Comparison of ENCODE assay signal across 6 cellular contexts in genomic region chr11:118998388-118998717, GRCh38. TPM values are rescaled to one million over a fixed set of nuclear protein-coding genes. Genes with fewer than 3 reads are reported as not detected.
DNase-seq lines count a peak whose midpoint lies in the region; TF ChIP-seq lines count a peak whose summit lies in the region.

No MANE protein-coding gene starts in this region.

- H3K27ac Mint-ChIP-seq in CD8-positive, alpha-beta memory T cell = peak overlapping the region; percentile 79 to 100 (median 97)
- peak overlapping the region; percentile 99 for H3K27ac Mint-ChIP-seq in endodermal cell

- peak overlapping the region; percentile 94 for H3K4me3 ChIP-seq in CD8-positive, alpha-beta memory T cell (ENCODE audit: low read length)
- H3K4me3 ChIP-seq in HUES48 (ENCODE audit: low read depth, low read length) (peak overlapping the region; percentile 76), endodermal cell (ENCODE audit: low read length) (peak overlapping the region; percentile 88), skin epidermis (peak overlapping the region; percentile 55 to 90 (median 85))

- peaks cover 16% of the 10 kb centered on the region for H3K36me3 ChIP-seq in CD8-positive, alpha-beta memory T cell (ENCODE audit: insufficient read depth, low read length)
- peaks cover 35% of the 10 kb centered on the region for H3K36me3 ChIP-seq in HUES48 (ENCODE audit: control insufficient read depth, insufficient read depth, low read length)
- H3K36me3 ChIP-seq in endodermal cell (ENCODE audit: control insufficient read depth, insufficient read depth, low read length) = peaks cover 38% of the 10 kb centered on the region

- no peaks in the 10 kb centered on the region for H3K27me3 ChIP-seq in CD8-positive, alpha-beta memory T cell (ENCODE audit: insufficient read depth, low read length, poor library complexity, severe bottlenecking)
- H3K27me3 ChIP-seq in HUES48 (ENCODE audit: control insufficient read depth, insufficient read depth, low read length) (no peaks in the 10 kb centered on the region), endodermal cell (ENCODE audit: control insufficient read depth, insufficient read depth, low read length, poor library complexity, severe bottlenecking) (no peaks in the 10 kb centered on the region)

- H3K36me3 Mint-ChIP-seq in CD8-positive, alpha-beta memory T cell = peaks cover 0 to 62% (median 12%) of the 10 kb centered on the region in 3 donors
- H3K36me3 Mint-ChIP-seq in endodermal cell (ENCODE audit: low read depth) = peaks cover 39% of the 10 kb centered on the region

- H3K4me3 Mint-ChIP-seq in CD8-positive, alpha-beta memory T cell = peak overlapping the region; percentile 90 to 99 (median 94)
- peak overlapping the region; percentile 98 for H3K4me3 Mint-ChIP-seq in endodermal cell

- DNase-seq in CD8-positive, alpha-beta memory T cell = no peak
- DNase-seq in endodermal cell (no peak), NCI-H510A treated with DMSO at 0.1 percent for 48 hours (lab: John Stamatoyannopoulos, UW) (no peak), cerebellar nuclear complex (lab: John Stamatoyannopoulos, UW) (no peak)

- H3K27ac ChIP-seq in CD8-positive, alpha-beta memory T cell (ENCODE audit: low read depth, low read length) = peak overlapping the region; percentile 84
- H3K27ac ChIP-seq in HUES48 (ENCODE audit: low read depth, low read length) (peak overlapping the region; percentile 94), endodermal cell (ENCODE audit: low read depth, low read length) (peak overlapping the region; percentile 25), skin epidermis (peak overlapping the region; percentile 53 to 94 (median 82))

- TF ChIP-seq CTCF in endodermal cell (conservative IDR thresholded peaks at IDR 0.05) = no peak

- H3K4me1 Mint-ChIP-seq in CD8-positive, alpha-beta memory T cell = peaks cover 33 to 49% (median 34%) of the 10 kb centered on the region in 3 donors
- H3K4me1 Mint-ChIP-seq in endodermal cell = peaks cover 15% of the 10 kb centered on the region

- H3K9me3 Mint-ChIP-seq in CD8-positive, alpha-beta memory T cell = no peaks in the 10 kb centered on the region
- peaks cover 2% of the 10 kb centered on the region for H3K9me3 Mint-ChIP-seq in endodermal cell

- peaks cover 20% of the 10 kb centered on the region for H3K4me1 ChIP-seq in CD8-positive, alpha-beta memory T cell (ENCODE audit: insufficient read depth, low read length)
- H3K4me1 ChIP-seq in HUES48 (ENCODE audit: control insufficient read depth, insufficient read depth, low read length) (peaks cover 10% of the 10 kb centered on the region; the same call in 1 of the 2 replicates), endodermal cell (ENCODE audit: control insufficient read depth, insufficient read depth, low read length) (no peaks in the 10 kb centered on the region)

- H3K9ac ChIP-seq in HUES48 (ENCODE audit: low read depth, low read length) (peak overlapping the region; percentile 71), endodermal cell (ENCODE audit: extremely low read depth, low read length, poor library complexity, severe bottlenecking) (peak overlapping the region; percentile 71)

- H3K27me3 Mint-ChIP-seq in CD8-positive, alpha-beta memory T cell = peaks cover 0 to 3% of the 10 kb centered on the region in 2 donors
- no peaks in the 10 kb centered on the region for H3K27me3 Mint-ChIP-seq in endodermal cell (ENCODE audit: insufficient read depth)

- CTCF ChIA-PET in CD8-positive, alpha-beta memory T cell (lab: Charles Lee) = interaction anchor here (0.6 to 2.2 kb wide), 8 partner anchors 17 to 309 kb away, joined by 3 to 11 read pairs (median 3); partner anchors contain the start of genes RPS25 and TRAPPC4

- H3K9me3 ChIP-seq in CD8-positive, alpha-beta memory T cell (ENCODE audit: low read length) = no peaks in the 10 kb centered on the region
- H3K9me3 ChIP-seq in HUES48 (ENCODE audit: control insufficient read depth, insufficient read depth, low read length) (no peaks in the 10 kb centered on the region), endodermal cell (ENCODE audit: control insufficient read depth, low read length) (no peaks in the 10 kb centered on the region)

- POLR2A ChIA-PET in CD8-positive, alpha-beta memory T cell (lab: Charles Lee) = interaction anchor here (0.6 to 2.3 kb wide), 5 partner anchors 17 to 317 kb away, joined by 3 to 23 read pairs (median 5); partner anchors contain the start of genes RPS25 and TRAPPC4

- 0% methylated on average over 7 to 19 of the region's 19 CpGs for WGBS in endodermal cell (ENCODE audit: insufficient coverage in 1 of 2, insufficient read length in 1 of 2), 2 experiments

RNA-seq across cellular contexts. Expression of gene CENATAC, which starts 0.4 kb away (rescaled TPM):
- 10 to 100 TPM; 29.1 to 34.6 TPM for total RNA-seq in CD8-positive, alpha-beta memory T cell
- polyA plus RNA-seq in CD8-positive, alpha-beta memory T cell = 10.1 TPM
- 10 to 100 TPM; 38.7 to 43.3 TPM for total RNA-seq in endodermal cell
- polyA plus RNA-seq in endodermal cell (2013, experiment 1 of 2) = 17.1 TPM
- polyA plus RNA-seq in endodermal cell (2013, experiment 2 of 2) = 18.8 TPM

RNA-seq across cellular contexts. Expression of gene RPS25, which starts 19.8 kb away (rescaled TPM):
- 1,000 to 10,000 TPM; 1,415 to 1,447 TPM for total RNA-seq in CD8-positive, alpha-beta memory T cell
- polyA plus RNA-seq in CD8-positive, alpha-beta memory T cell = 4,526 TPM
- 1,000 to 10,000 TPM; 1,289 to 1,299 TPM for total RNA-seq in endodermal cell
- 1,099 TPM for polyA plus RNA-seq in endodermal cell (2013, experiment 1 of 2)
- polyA plus RNA-seq in endodermal cell (2013, experiment 2 of 2) = 1,071 TPM

RNA-seq across cellular contexts. Expression of gene TRAPPC4, which starts 20.2 kb away (rescaled TPM):
- total RNA-seq in CD8-positive, alpha-beta memory T cell = 100 to 1,000 TPM; 154 TPM
- 125 TPM for polyA plus RNA-seq in CD8-positive, alpha-beta memory T cell
- total RNA-seq in endodermal cell = 10 to 100 TPM; 60.0 to 66.8 TPM
- 78.9 TPM for polyA plus RNA-seq in endodermal cell (2013, experiment 1 of 2)
- polyA plus RNA-seq in endodermal cell (2013, experiment 2 of 2) = 77.1 TPM

RNA-seq across cellular contexts. Expression of gene FOXR1, which starts 26.8 kb away (rescaled TPM):
- total RNA-seq in CD8-positive, alpha-beta memory T cell = not detected
- polyA plus RNA-seq in CD8-positive, alpha-beta memory T cell = not detected
- total RNA-seq in endodermal cell = not detected
- polyA plus RNA-seq in endodermal cell (2013, experiment 1 of 2) = not detected
- polyA plus RNA-seq in endodermal cell (2013, experiment 2 of 2) = not detected

RNA-seq across cellular contexts. Expression of gene SLC37A4, which starts 32.3 kb away (rescaled TPM):
- total RNA-seq in CD8-positive, alpha-beta memory T cell = 10 to 100 TPM; 22.7 to 28.5 TPM
- 11.3 TPM for polyA plus RNA-seq in CD8-positive, alpha-beta memory T cell
- 10 to 100 TPM; 63.6 to 75.3 TPM for total RNA-seq in endodermal cell
- 53.1 TPM for polyA plus RNA-seq in endodermal cell (2013, experiment 1 of 2)
- polyA plus RNA-seq in endodermal cell (2013, experiment 2 of 2) = 48.1 TPM

Comparison
In these comparisons a context has a peak if more than half of its experiments do, and no peak if none do; other contexts are left out.
1. H3K27ac ChIP-seq: peak in every context shown above with its lines; median percentile 94 in HUES48; 84 in CD8-positive, alpha-beta memory T cell; 82 in skin epidermis; 25 in endodermal cell.